In genomic region chr7:105402221-105403095, GRCh38 we compare ENCODE assay signal across 1 cellular context.
TF ChIP-seq lines count a peak whose summit lies in the region.

No MANE protein-coding gene starts in this region.

TF ChIP-seq in HepG2, 621 proteins besides CTCF, POLR2A, EP300 and RAD21 (continued from another document):
- TF ChIP-seq TEF (CRISPR knock-in tag; IDR thresholded peaks at IDR 0.05) = no peak
- no peak for TF ChIP-seq ARNTL (CRISPR knock-in tag; IDR thresholded peaks at IDR 0.05)
- peak; percentile 69 to 80 for TF ChIP-seq MAFK (conservative IDR thresholded peaks at IDR 0.05 in 1 of 2, IDR thresholded peaks at IDR 0.05 in 1 of 2; ENCODE audit: low read length in 2 of 2)
- no peak for TF ChIP-seq CREBL2 (CRISPR knock-in tag; IDR thresholded peaks at IDR 0.05; ENCODE audit: borderline replicate concordance)
- no peak for TF ChIP-seq ZNF644 (CRISPR knock-in tag; IDR thresholded peaks at IDR 0.05; ENCODE audit: low read depth)
- TF ChIP-seq ZNF775 (CRISPR knock-in tag; IDR thresholded peaks at IDR 0.05; ENCODE audit: borderline replicate concordance) = no peak
- no peak for TF ChIP-seq ZNF784 (CRISPR knock-in tag; IDR thresholded peaks at IDR 0.05; ENCODE audit: borderline replicate concordance)
- TF ChIP-seq ZNF670 (CRISPR knock-in tag; IDR thresholded peaks at IDR 0.05; ENCODE audit: borderline replicate concordance) = no peak
- TF ChIP-seq NFE2L2 (IDR thresholded peaks at IDR 0.05; ENCODE audit: low read length) = peak; percentile 68; the same call in 1 of the 2 replicates
- no peak for TF ChIP-seq LRRFIP1 (CRISPR knock-in tag; conservative IDR thresholded peaks at IDR 0.05)
- no peak for TF ChIP-seq PRDM15 (CRISPR knock-in tag; IDR thresholded peaks at IDR 0.05)
- 0 out of 2 replicates have a peak, but pooled peaks have one; percentile 4 for TF ChIP-seq ZNF430 (CRISPR knock-in tag; IDR thresholded peaks at IDR 0.05)
- TF ChIP-seq ZBTB20 (CRISPR knock-in tag; IDR thresholded peaks at IDR 0.05; ENCODE audit: borderline replicate concordance, low read depth) = no peak
